ENCODE assay signal across 22 cellular contexts in the genomic region with DNA sequence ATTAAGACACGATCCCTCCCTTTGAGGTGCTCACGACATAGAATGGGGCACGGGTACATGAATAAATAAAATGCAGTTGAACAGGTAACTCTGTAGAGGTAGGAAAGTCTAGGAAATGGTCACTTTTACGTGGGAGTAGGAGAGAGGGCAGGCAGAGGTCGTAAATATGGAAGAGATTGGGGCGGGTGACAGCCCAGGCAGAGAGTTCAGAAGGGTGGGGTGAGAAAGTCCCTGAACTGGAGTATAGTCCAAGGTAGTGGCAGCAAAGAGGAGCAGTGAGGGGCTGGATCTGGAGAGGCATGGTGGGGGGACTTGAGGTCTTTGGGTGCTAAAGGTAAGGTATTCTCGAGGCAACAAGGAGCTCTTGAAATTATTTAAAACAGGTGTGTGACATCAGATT.
A peak's percentile ranks its signal among the peaks of the same experiment; 100 is the strongest.
DNase-seq lines count a peak whose midpoint lies in the region; ATAC-seq and TF ChIP-seq lines count a peak whose summit lies in the region.
"Had no signal": no experiment of that assay in that cellular context is flagged by ENCODE, and none has a peak within 500 bp of the region (broad histone marks: within the 10 kb centered on the region; RNA-seq: fewer than 3 reads in every experiment).

No MANE protein-coding gene starts in this region.

- H3K36me3 Mint-ChIP-seq in activated naive CD4-positive, alpha-beta T cell treated with anti-CD3 and anti-CD28 coated beads for 36 hours (ENCODE audit: low read depth): no peaks in the 10 kb centered on the region
- H3K36me3 Mint-ChIP-seq: naive B cell had no signal

- H3K4me3 ChIP-seq in mucosa of descending colon (no peak overlapping the region), skeletal muscle satellite cell (ENCODE audit: low read length) (peak overlapping the region; percentile 6)
- H3K4me3 ChIP-seq: BLaER1 treated with 17β-estradiol and CSF1 and Interleukin-3, amounts not matched to agents 10 nM and 100 nM had no signal

- H3K36me3 ChIP-seq in mucosa of descending colon (ENCODE audit: low read depth) (no peaks in the 10 kb centered on the region), skeletal muscle satellite cell (ENCODE audit: insufficient read depth, low read length) (no peaks in the 10 kb centered on the region)

- H3K27ac Mint-ChIP-seq in activated naive CD4-positive, alpha-beta T cell treated with anti-CD3 and anti-CD28 coated beads for 36 hours: no peak overlapping the region
- H3K27ac Mint-ChIP-seq: activated CD8-positive, alpha-beta memory T cell treated with anti-CD3 and anti-CD28 coated beads, Interleukin-2, amount 10 ng/mL, durations not matched to agents 7 days and 5 days; dendritic cell treated with granulocyte-macrophage colony-stimulating factor and Interleukin-4, amounts not matched to agents 40 ng/mL and 50 ng/mL, for 4 days had no signal

- peak overlapping the region; percentile 42 for H3K4me2 ChIP-seq in skeletal muscle satellite cell (ENCODE audit: low read length)
- H3K4me2 ChIP-seq: BLaER1 treated with 17β-estradiol and CSF1 and Interleukin-3, amounts not matched to agents 10 nM and 100 nM had no signal

- ATAC-seq in Right ventricle myocardium inferior (peak; percentile 39), mucosa of descending colon (peak; percentile 69), GM19023 (IDR thresholded peaks at IDR 0.05; ENCODE audit: unreplicated experiment) (no peak), GM18868 (IDR thresholded peaks at IDR 0.05; ENCODE audit: unreplicated experiment) (no peak)
- ATAC-seq: activated CD4-positive, CD25-positive, alpha-beta regulatory T cell treated with anti-CD3 and anti-CD28 coated beads, Interleukin-2, amount 50 U/mL, for 24 hours; activated CD8-positive, alpha-beta memory T cell treated with anti-CD3 and anti-CD28 coated beads, Interleukin-2, amount 10 ng/mL, durations not matched to agents 7 days and 5 days; HCT116 had no signal

- no peaks in the 10 kb centered on the region for H3K4me1 Mint-ChIP-seq in activated naive CD4-positive, alpha-beta T cell treated with anti-CD3 and anti-CD28 coated beads for 36 hours (ENCODE audit: low read depth)
- H3K4me1 Mint-ChIP-seq: activated CD8-positive, alpha-beta memory T cell treated with anti-CD3 and anti-CD28 coated beads, Interleukin-2, amount 10 ng/mL, durations not matched to agents 7 days and 5 days had no signal

- H3K4me1 ChIP-seq in mucosa of descending colon (ENCODE audit: low read depth) (no peaks in the 10 kb centered on the region), skeletal muscle satellite cell (ENCODE audit: control insufficient read depth, insufficient read depth, low read length) (peaks cover 10% of the 10 kb centered on the region)

- intact Hi-C loops in Right ventricle myocardium inferior (cut with DNase I) (loop anchor here (5.0 kb wide), 1 partner anchor 88 kb away; no protein-coding TSS in a partner anchor), cardiac septum (cut with DNase I) (no loop called here), mucosa of descending colon (cut with DNase I, micrococcal nuclease) (no loop called here)
- intact Hi-C loops in activated naive CD4-positive, alpha-beta T cell treated with anti-CD3 and anti-CD28 coated beads for 36 hours (cut with micrococcal nuclease): no loop called here

- H3K4me3 Mint-ChIP-seq in activated naive CD4-positive, alpha-beta T cell treated with anti-CD3 and anti-CD28 coated beads for 36 hours: no peak overlapping the region
- H3K4me3 Mint-ChIP-seq: activated CD8-positive, alpha-beta memory T cell treated with anti-CD3 and anti-CD28 coated beads, Interleukin-2, amount 10 ng/mL, durations not matched to agents 7 days and 5 days; dendritic cell treated with granulocyte-macrophage colony-stimulating factor and Interleukin-4, amounts not matched to agents 40 ng/mL and 50 ng/mL, for 4 days; naive B cell had no signal

- peaks cover 17% of the 10 kb centered on the region for H3K27me3 Mint-ChIP-seq in activated naive CD4-positive, alpha-beta T cell treated with anti-CD3 and anti-CD28 coated beads for 36 hours (ENCODE audit: low read depth)
- H3K27me3 Mint-ChIP-seq: dendritic cell treated with granulocyte-macrophage colony-stimulating factor and Interleukin-4, amounts not matched to agents 40 ng/mL and 50 ng/mL, for 4 days; naive B cell had no signal

- H3K9me3 ChIP-seq in mucosa of descending colon: no peaks in the 10 kb centered on the region
- H3K9me3 ChIP-seq in skeletal muscle satellite cell (replicated peaks; ENCODE audit: low read length): no peaks in the 10 kb centered on the region

- peaks cover 6% of the 10 kb centered on the region for H3K9me3 Mint-ChIP-seq in activated naive CD4-positive, alpha-beta T cell treated with anti-CD3 and anti-CD28 coated beads for 36 hours

- no peak for TF ChIP-seq CTCF in mucosa of descending colon (IDR thresholded peaks at IDR 0.05)

- peak overlapping the region; percentile 32 for H3K9ac ChIP-seq in skeletal muscle satellite cell (ENCODE audit: low read depth, low read length)
- H3K9ac ChIP-seq: BLaER1 treated with 17β-estradiol and CSF1 and Interleukin-3, amounts not matched to agents 10 nM and 100 nM had no signal

- H3K27me3 ChIP-seq in skeletal muscle satellite cell (ENCODE audit: control insufficient read depth, insufficient read depth, low read length): no peaks in the 10 kb centered on the region
- H3K27me3 ChIP-seq: BLaER1 treated with 17β-estradiol and CSF1 and Interleukin-3, amounts not matched to agents 10 nM and 100 nM had no signal

- CTCF ChIA-PET in activated naive CD4-positive, alpha-beta T cell treated with anti-CD3 and anti-CD28 coated beads for 36 hours (lab: Charles Lee): no interaction called here

- DNase-seq in Right ventricle myocardium inferior (ENCODE audit: missing footprints) (no peak), cardiac septum (ENCODE audit: low spot score) (no peak), mucosa of descending colon (peak in 1 of 3 donors; percentile 20), GM03348 (ENCODE audit: low spot score) (no peak)
- DNase-seq in activated naive CD4-positive, alpha-beta T cell treated with anti-CD3 and anti-CD28 coated beads for 36 hours: no peak
- DNase-seq: 8988T; activated CD8-positive, alpha-beta memory T cell treated with anti-CD3 and anti-CD28 coated beads, Interleukin-2, amount 10 ng/mL, durations not matched to agents 7 days and 5 days; DMS 273 treated with DMSO at 0.1 percent for 48 hours; erythroblast; Kasumi-1; kidney glomerular epithelial cell; naive B cell; NCI-H1417 treated with DMSO at 0.1 percent for 48 hours; retina; stimulated activated CD4-positive, alpha-beta T cell treated with anti-CD3 and anti-CD28 coated beads, Interleukin-4, amount 100 ng/mL, for 1 hour had no signal

Comparison
In these comparisons a context has a peak if more than half of its experiments do, and no peak if none do; other contexts are left out.
1. ATAC-seq: peak in Right ventricle myocardium inferior (single experiment) and mucosa of descending colon (single experiment); none in GM19023 (single experiment) and GM18868 (single experiment).